Comparison of ENCODE assay signal across 9 cellular contexts in the genomic region with DNA sequence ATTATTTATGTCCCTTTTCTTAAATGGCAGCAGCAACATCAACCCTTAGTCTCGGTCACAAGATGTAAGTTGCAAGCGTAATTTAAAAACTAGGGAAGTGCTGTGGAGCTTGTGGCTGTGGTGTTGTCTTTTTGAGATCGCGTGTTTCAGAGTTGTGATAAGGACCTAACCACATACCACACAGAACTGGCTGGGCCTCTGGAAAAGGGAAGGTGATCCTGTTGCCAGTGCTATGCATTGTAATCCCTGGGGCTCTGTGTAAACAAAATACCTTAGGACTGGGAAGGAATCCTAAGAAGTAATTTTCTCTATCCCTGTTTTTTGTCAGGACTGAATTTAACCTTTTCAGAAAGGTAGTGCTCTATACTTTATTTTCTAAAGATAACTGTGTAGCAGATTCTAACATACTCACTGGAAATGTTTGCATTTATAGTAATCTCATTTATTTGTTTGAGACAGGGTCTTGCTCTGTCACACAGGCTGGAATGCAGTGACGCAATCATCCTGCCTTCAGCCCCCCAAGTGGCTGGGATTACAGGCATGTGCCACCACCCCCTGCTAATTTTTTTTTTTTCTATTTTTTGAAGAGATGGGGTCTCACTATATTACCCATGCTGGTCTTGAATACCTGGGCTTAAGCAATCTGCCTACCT.
DNase-seq lines count a peak whose midpoint lies in the region; ATAC-seq, FAIRE-seq and TF ChIP-seq lines count a peak whose summit lies in the region.
"Had no signal": no experiment of that assay in that cellular context is flagged by ENCODE, and none has a peak within 500 bp of the region (broad histone marks: within the 10 kb centered on the region; RNA-seq: fewer than 3 reads in every experiment).

No MANE protein-coding gene starts in this region.

- H4K20me1 ChIP-seq in PC-3 (ENCODE audit: low read length): no peaks in the 10 kb centered on the region

- DNase-seq in HTR-8/SVneo (ENCODE audit: insufficient read length, low spot score) (peak; percentile 35), PC-3 (peak; percentile 32), fibroblast of villous mesenchyme (ENCODE audit: low read depth) (peak; percentile 82), progenitor cell of endocrine pancreas (ENCODE audit: low spot score, unreplicated experiment) (no peak), NCI-H524 treated with DMSO at 0.1 percent for 48 hours (lab: John Stamatoyannopoulos, UW) (no peak)
- DNase-seq in activated CD4-positive, alpha-beta memory T cell treated with anti-CD3 and anti-CD28 coated beads, Interleukin-2, amount 10 ng/mL, durations not matched to agents 7 days and 5 days: no peak
- DNase-seq: stimulated activated CD4-positive, alpha-beta T cell treated with anti-CD3 and anti-CD28 coated beads, Interleukin-4, amount 100 ng/mL, for 24 hours had no signal

- no peaks in the 10 kb centered on the region for H3K36me3 ChIP-seq in PC-3 (ENCODE audit: low read depth, low read length)

- H3K79me2 ChIP-seq in PC-3 (ENCODE audit: low read length): no peaks in the 10 kb centered on the region

- no peak overlapping the region for H3K4me3 ChIP-seq in PC-3 (ENCODE audit: low read length)
- no peak overlapping the region for H3K4me3 ChIP-seq in fibroblast of villous mesenchyme (ENCODE audit: low read depth, low read length)

- intact Hi-C loops in PC-3 (cut with micrococcal nuclease): no loop called here

- POLR2A ChIA-PET in PC-3 (lab: Charles Lee; ENCODE audit: unreplicated experiment): no interaction called here
- POLR2A ChIA-PET in activated CD4-positive, alpha-beta memory T cell treated with anti-CD3 and anti-CD28 coated beads, Interleukin-2, amount 10 ng/mL, durations not matched to agents 7 days and 5 days (lab: Charles Lee): no interaction called here

- no peak for TF ChIP-seq CTCF in PC-3 (conservative IDR thresholded peaks at IDR 0.05; ENCODE audit: low read depth, low read length)
- no peak for TF ChIP-seq CTCF in fibroblast of villous mesenchyme (IDR thresholded peaks at IDR 0.05; ENCODE audit: insufficient read depth, low read depth, low read length)
- no peak for TF ChIP-seq CTCF in progenitor cell of endocrine pancreas (IDR thresholded peaks at IDR 0.05; ENCODE audit: unreplicated experiment)

- no peak overlapping the region for H3K9ac ChIP-seq in PC-3 (ENCODE audit: low read length)

- H3K9me2 ChIP-seq in PC-3 (replicated peaks; ENCODE audit: low read length): no peaks in the 10 kb centered on the region

- BruUV-seq in PC-3 (replicated peaks; lab: Mats Ljungman, UMichigan): no TSS peak

- H3K27me3 Mint-ChIP-seq in progenitor cell of endocrine pancreas: no peaks in the 10 kb centered on the region
- H3K27me3 Mint-ChIP-seq in activated CD4-positive, alpha-beta memory T cell treated with anti-CD3 and anti-CD28 coated beads, Interleukin-2, amount 10 ng/mL, durations not matched to agents 7 days and 5 days: no peaks in the 10 kb centered on the region

- H3K27me3 ChIP-seq in PC-3 (ENCODE audit: low read length): no peaks in the 10 kb centered on the region

- no peaks in the 10 kb centered on the region for H3F3A ChIP-seq in PC-3 (ENCODE audit: low read length, unreplicated experiment)

- no peak overlapping the region for H2AFZ ChIP-seq in PC-3 (ENCODE audit: low read length)

- no peak overlapping the region for H3K4me2 ChIP-seq in PC-3 (ENCODE audit: low read length)

- H3K27ac ChIP-seq in PC-3 (ENCODE audit: low read length): no peak overlapping the region

- ATAC-seq in PC-3 (no peak), HG03159 (IDR thresholded peaks at IDR 0.05; ENCODE audit: unreplicated experiment) (no peak), HG02938 (IDR thresholded peaks at IDR 0.05; ENCODE audit: unreplicated experiment) (no peak)

- no peaks in the 10 kb centered on the region for H3K9me3 ChIP-seq in PC-3 (ENCODE audit: low read length)

- peak overlapping the region; percentile 91 for H3K27ac Mint-ChIP-seq in progenitor cell of endocrine pancreas
- no peak overlapping the region for H3K27ac Mint-ChIP-seq in activated CD4-positive, alpha-beta memory T cell treated with anti-CD3 and anti-CD28 coated beads, Interleukin-2, amount 10 ng/mL, durations not matched to agents 7 days and 5 days

- CTCF ChIA-PET in PC-3 (lab: Charles Lee): no interaction called here
- CTCF ChIA-PET in activated CD4-positive, alpha-beta memory T cell treated with anti-CD3 and anti-CD28 coated beads, Interleukin-2, amount 10 ng/mL, durations not matched to agents 7 days and 5 days (lab: Charles Lee): no interaction called here

- no peaks in the 10 kb centered on the region for H3K9me3 Mint-ChIP-seq in progenitor cell of endocrine pancreas (ENCODE audit: low read depth)
- no peaks in the 10 kb centered on the region for H3K9me3 Mint-ChIP-seq in activated CD4-positive, alpha-beta memory T cell treated with anti-CD3 and anti-CD28 coated beads, Interleukin-2, amount 10 ng/mL, durations not matched to agents 7 days and 5 days

- peaks cover 1% of the 10 kb centered on the region for H3K36me3 Mint-ChIP-seq in progenitor cell of endocrine pancreas (ENCODE audit: insufficient read depth)
- H3K36me3 Mint-ChIP-seq in activated CD4-positive, alpha-beta memory T cell treated with anti-CD3 and anti-CD28 coated beads, Interleukin-2, amount 10 ng/mL, durations not matched to agents 7 days and 5 days (ENCODE audit: low read depth): no peaks in the 10 kb centered on the region

- H3K4me1 ChIP-seq in PC-3 (ENCODE audit: insufficient read depth, low read length): peaks cover 6% of the 10 kb centered on the region; the same call in 1 of the 2 replicates

- no peak overlapping the region for H3K4me3 Mint-ChIP-seq in progenitor cell of endocrine pancreas (ENCODE audit: low read depth)
- no peak overlapping the region for H3K4me3 Mint-ChIP-seq in activated CD4-positive, alpha-beta memory T cell treated with anti-CD3 and anti-CD28 coated beads, Interleukin-2, amount 10 ng/mL, durations not matched to agents 7 days and 5 days

- peaks cover 18% of the 10 kb centered on the region for H3K4me1 Mint-ChIP-seq in progenitor cell of endocrine pancreas (ENCODE audit: low read depth)
- peaks cover 28% of the 10 kb centered on the region for H3K4me1 Mint-ChIP-seq in activated CD4-positive, alpha-beta memory T cell treated with anti-CD3 and anti-CD28 coated beads, Interleukin-2, amount 10 ng/mL, durations not matched to agents 7 days and 5 days

- no peak for FAIRE-seq in HTR-8/SVneo (lab: Jason Lieb, UNC)

Comparison
In these comparisons a context has a peak if more than half of its experiments do, and no peak if none do; other contexts are left out.
1. DNase-seq: peak in HTR-8/SVneo (single experiment), PC-3 (single experiment) and fibroblast of villous mesenchyme (single experiment); none in progenitor cell of endocrine pancreas (single experiment), NCI-H524 treated with DMSO at 0.1 percent for 48 hours (single experiment) and activated CD4-positive, alpha-beta memory T cell treated with anti-CD3 and anti-CD28 coated beads, Interleukin-2, amount 10 ng/mL, durations not matched to agents 7 days and 5 days (single experiment).